ENCODE assay signal across 8 cellular contexts in genomic region chr6:4021133-4021861, GRCh38. TPM values are rescaled to one million over a fixed set of nuclear protein-coding genes. Genes with fewer than 3 reads are reported as not detected.
DNase-seq lines count a peak whose midpoint lies in the region; ATAC-seq and TF ChIP-seq lines count a peak whose summit lies in the region.

No MANE protein-coding gene starts in this region.

- TF ChIP-seq POLR2A in stomach (IDR thresholded peaks at IDR 0.05) = peak in 2 of 4 donors; percentile 37 to 67

- ATAC-seq in foreskin keratinocyte = peak; percentile 86

- H3K79me2 ChIP-seq in MM.1S (ENCODE audit: low read length) = peaks cover 62% of the 10 kb centered on the region

- peaks cover 35% of the 10 kb centered on the region for H4K20me1 ChIP-seq in MM.1S (ENCODE audit: insufficient read depth, low read length)

- H3K9ac ChIP-seq in MM.1S (ENCODE audit: low read length) = peak overlapping the region; percentile 98

- H3K9me3 ChIP-seq in MM.1S (replicated peaks; ENCODE audit: insufficient read depth, low read length) (no peaks in the 10 kb centered on the region), stomach (no peaks in the 10 kb centered on the region)

- no peaks in the 10 kb centered on the region for H3K9me3 Mint-ChIP-seq in neural crest cell

- H3K4me3 ChIP-seq in MM.1S (ENCODE audit: low read length) = peak overlapping the region; percentile 89
- peak overlapping the region; percentile 57 to 86 (median 81) for H3K4me3 ChIP-seq in stomach

- intact Hi-C loops in stomach (cut with DNase I; ENCODE audit: low total_unique reads) = no loop called here

- H3K36me3 ChIP-seq in MM.1S (replicated peaks; ENCODE audit: insufficient read depth, low read length) (no peaks in the 10 kb centered on the region), stomach (no peaks in the 10 kb centered on the region)

- DNase-seq in GDM1 (lab: John Stamatoyannopoulos, UW) = peak; percentile 94
- DNase-seq in HCEC 1CT = peak; percentile 99
- DNase-seq in MM.1S = peak; percentile 92
- peak; percentile 95 for DNase-seq in SIG-M5 treated with dmso at 0.1 percent for 504 hours (lab: John Stamatoyannopoulos, UW; ENCODE audit: unreplicated experiment)
- DNase-seq in activated naive CD4-positive, alpha-beta T cell (lab: John Stamatoyannopoulos, UW) = peak; percentile 52 to 74 (median 64)
- peak; percentile 89 to 93 for DNase-seq in foreskin keratinocyte
- DNase-seq in neural crest cell (ENCODE audit: low read depth, low spot score) = peak; percentile 88
- DNase-seq in stomach = peak; percentile 96

- no peaks in the 10 kb centered on the region for H3K36me3 Mint-ChIP-seq in neural crest cell (ENCODE audit: low read depth)

- no peaks in the 10 kb centered on the region for H3K27me3 Mint-ChIP-seq in neural crest cell (ENCODE audit: low read depth)

- H3K27ac Mint-ChIP-seq in neural crest cell (ENCODE audit: unreplicated experiment) = peak overlapping the region; percentile 99

- no peaks in the 10 kb centered on the region for H3K9me2 ChIP-seq in MM.1S (replicated peaks; ENCODE audit: insufficient read depth, low read length)

- H3F3A ChIP-seq in MM.1S (ENCODE audit: insufficient read depth, low read length) = peaks cover 42% of the 10 kb centered on the region

- H3K27me3 ChIP-seq in MM.1S (replicated peaks; ENCODE audit: insufficient read depth, low read length) (no peaks in the 10 kb centered on the region), foreskin keratinocyte (no peaks in the 10 kb centered on the region), stomach (no peaks in the 10 kb centered on the region)

- H2AFZ ChIP-seq in MM.1S (ENCODE audit: low read length) = peak overlapping the region; percentile 85

- H3K4me2 ChIP-seq in MM.1S (ENCODE audit: low read depth, low read length) = peak overlapping the region; percentile 85

- 0 to 1% (median 0%) methylated on average over 39 to 65 of the region's 65 CpGs for WGBS in stomach, 5 donors

- no peak for TF ChIP-seq EP300 in stomach (IDR thresholded peaks at IDR 0.05)

- peak overlapping the region; percentile 91 for H3K4me3 Mint-ChIP-seq in neural crest cell

- peaks cover 53% of the 10 kb centered on the region for H3K4me1 Mint-ChIP-seq in neural crest cell

- TF ChIP-seq CTCF in MM.1S (IDR thresholded peaks at IDR 0.05; ENCODE audit: low read length) (peak; percentile 47), foreskin keratinocyte (conservative IDR thresholded peaks at IDR 0.05) (peak; percentile 51), neural crest cell (conservative IDR thresholded peaks at IDR 0.05) (peak; percentile 49), stomach (IDR thresholded peaks at IDR 0.05) (peak in 4 of 7 experiments; percentile 19 to 32 (median 24))

- H3K4me1 ChIP-seq in MM.1S (ENCODE audit: low read length) (peaks cover 11% of the 10 kb centered on the region), foreskin keratinocyte (peaks cover 33% of the 10 kb centered on the region), stomach (peaks cover 48 to 81% (median 65%) of the 10 kb centered on the region in 4 donors)

- peak overlapping the region; percentile 95 for H3K27ac ChIP-seq in MM.1S (ENCODE audit: low read length)
- H3K27ac ChIP-seq in foreskin keratinocyte = peak overlapping the region; percentile 93
- peak overlapping the region; percentile 93 to 99 (median 96) for H3K27ac ChIP-seq in stomach

RNA-seq across cellular contexts. Expression of gene FAM217A, which starts 57.6 kb away (rescaled TPM):
- total RNA-seq in foreskin keratinocyte (not detected in 2 replicates), neural crest cell (not detected in 2 replicates), stomach (not detected)
- polyA plus RNA-seq in foreskin keratinocyte (not detected in 2 replicates), stomach (under 1 TPM in 2 of 3 donors, not detected in 1; 0.08 to 0.68 TPM)

Comparison
In these comparisons a context has a peak if more than half of its experiments do, and no peak if none do; other contexts are left out.
1. Peak in every context shown above with its lines: DNase-seq, ATAC-seq, H3K4me3 ChIP-seq and H3K27ac ChIP-seq.